Comparison of ENCODE assay signal across 19 cellular contexts in the genomic region with DNA sequence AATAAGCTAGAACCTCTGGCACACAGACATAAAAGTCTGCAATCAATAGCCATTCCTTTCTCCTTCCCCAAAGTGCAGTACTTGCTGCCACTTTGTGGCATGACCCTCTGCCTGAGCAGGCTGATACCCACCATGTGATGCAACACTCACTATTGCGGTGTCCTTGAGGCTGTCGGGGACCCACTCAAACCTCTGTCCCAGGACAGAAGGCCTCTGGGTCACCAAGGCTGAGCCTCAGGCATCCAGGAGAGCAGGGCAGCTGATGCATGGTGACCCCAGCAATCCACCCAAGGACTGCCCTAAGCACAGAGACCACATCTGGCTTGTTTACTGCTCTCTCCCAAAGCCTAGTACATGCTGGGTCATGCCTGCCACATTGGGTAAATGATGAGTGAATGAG.
DNase-seq lines count a peak whose midpoint lies in the region; ATAC-seq, FAIRE-seq and TF ChIP-seq lines count a peak whose summit lies in the region.
"Had no signal": no experiment of that assay in that cellular context is flagged by ENCODE, and none has a peak within 500 bp of the region (broad histone marks: within the 10 kb centered on the region; RNA-seq: fewer than 3 reads in every experiment).

No MANE protein-coding gene starts in this region.

- no peak overlapping the region for H3K4me3 Mint-ChIP-seq in stimulated activated memory B cell treated with anti-CD40 and anti-IgM and Interleukin-4, amounts not matched to agents 10 μg/mL and 1 μg/mL and 100 μg/mL, for 72 hours

- intact Hi-C loops in left ventricle myocardium inferior (cut with micrococcal nuclease) (no loop called here), Right ventricle myocardium superior (cut with DNase I) (no loop called here), colonic mucosa (cut with DNase I) (no loop called here), vagina (cut with DNase I) (no loop called here), kidney (cut with DNase I) (no loop called here)

- H3K9me3 Mint-ChIP-seq in stimulated activated memory B cell treated with anti-CD40 and anti-IgM and Interleukin-4, amounts not matched to agents 10 μg/mL and 1 μg/mL and 100 μg/mL, for 72 hours = peaks cover 2% of the 10 kb centered on the region

- no peaks in the 10 kb centered on the region for H3K27me3 Mint-ChIP-seq in stimulated activated memory B cell treated with anti-CD40 and anti-IgM and Interleukin-4, amounts not matched to agents 10 μg/mL and 1 μg/mL and 100 μg/mL, for 72 hours

- H3K9ac ChIP-seq in colonic mucosa (ENCODE audit: low read depth in 2 of 2, low read length in 2 of 2) (no peak overlapping the region), kidney (ENCODE audit: low read length in 2 of 2) (no peak overlapping the region)

- H3K9me3 ChIP-seq in left ventricle myocardium inferior (replicated peaks) (peaks cover 6% of the 10 kb centered on the region), colonic mucosa (no peaks in the 10 kb centered on the region), vagina (no peaks in the 10 kb centered on the region), kidney (ENCODE audit: control insufficient read depth in 1 of 2, low read length in 2 of 2) (no peaks in the 10 kb centered on the region)
- H3K9me3 ChIP-seq: Peyer's patch had no signal

- no peak for ATAC-seq in Right ventricle myocardium superior (ENCODE audit: poor library complexity)
- no peak for ATAC-seq in stimulated activated memory B cell treated with anti-CD40 and anti-IgM and Interleukin-4, amounts not matched to agents 10 μg/mL and 1 μg/mL and 100 μg/mL, for 72 hours
- ATAC-seq: GM12878, HCT116, K562 had no signal

- peaks cover 12% of the 10 kb centered on the region for H3K36me3 Mint-ChIP-seq in stimulated activated memory B cell treated with anti-CD40 and anti-IgM and Interleukin-4, amounts not matched to agents 10 μg/mL and 1 μg/mL and 100 μg/mL, for 72 hours

- TF ChIP-seq POLR2A in vagina (IDR thresholded peaks at IDR 0.05) = no peak

- H3K27me3 ChIP-seq in left ventricle myocardium inferior (ENCODE audit: low read depth) (no peaks in the 10 kb centered on the region), colonic mucosa (no peaks in the 10 kb centered on the region), vagina (no peaks in the 10 kb centered on the region)
- H3K27me3 ChIP-seq: Peyer's patch had no signal

- no peak for FAIRE-seq in kidney (lab: Jason Lieb, UNC)
- FAIRE-seq: GM12878, K562 had no signal

- no peak overlapping the region for H3K27ac Mint-ChIP-seq in stimulated activated memory B cell treated with anti-CD40 and anti-IgM and Interleukin-4, amounts not matched to agents 10 μg/mL and 1 μg/mL and 100 μg/mL, for 72 hours

- H3K4me3 ChIP-seq in left ventricle myocardium inferior (no peak overlapping the region), colonic mucosa (no peak overlapping the region), vagina (no peak overlapping the region), kidney (ENCODE audit: low read length in 2 of 2) (no peak overlapping the region)
- H3K4me3 ChIP-seq: GM12878, K562, Peyer's patch had no signal

- TF ChIP-seq CTCF in left ventricle myocardium inferior (IDR thresholded peaks at IDR 0.05; ENCODE audit: borderline replicate concordance) (no peak), colonic mucosa (IDR thresholded peaks at IDR 0.05) (no peak), vagina (IDR thresholded peaks at IDR 0.05) (no peak), kidney (IDR thresholded peaks at IDR 0.05; ENCODE audit: borderline replicate concordance, extremely low read depth, insufficient read depth) (no peak)

- H3K27ac ChIP-seq in left ventricle myocardium inferior (replicated peaks) (peak overlapping the region; percentile 53), colonic mucosa (no peak overlapping the region), vagina (no peak overlapping the region), kidney (ENCODE audit: low read depth in 2 of 2, low read length in 2 of 2) (no peak overlapping the region)
- H3K27ac ChIP-seq: C4-2B, Peyer's patch had no signal

- DNase-seq in left ventricle myocardium inferior (no peak), Right ventricle myocardium superior (no peak), colonic mucosa (peak; percentile 6), mesenteric fat pad (ENCODE audit: low spot score) (peak; percentile 62), vagina (ENCODE audit: extremely low spot score in 2 of 2) (peak; percentile 19 to 54), kidney (no peak)
- DNase-seq: DMS 273 treated with DMSO at 0.1 percent for 48 hours, GDM1, NCI-H1092 treated with DMSO at 0.1 percent for 48 hours, NCI-H1694, NCI-H226, NCI-H524 treated with DMSO at 0.1 percent for 48 hours, Peyer's patch, SHP77 had no signal

- H3K4me1 ChIP-seq in left ventricle myocardium inferior = peaks cover 75% of the 10 kb centered on the region
- H3K4me1 ChIP-seq in colonic mucosa = no peaks in the 10 kb centered on the region
- H3K4me1 ChIP-seq in vagina = no peaks in the 10 kb centered on the region
- H3K4me1 ChIP-seq in kidney (ENCODE audit: control insufficient read depth in 1 of 2, insufficient read depth in 1 of 2, low read depth in 1 of 2, low read length in 2 of 2) = no peaks in the 10 kb centered on the region

- H3K36me3 ChIP-seq in left ventricle myocardium inferior = no peaks in the 10 kb centered on the region
- H3K36me3 ChIP-seq in colonic mucosa = no peaks in the 10 kb centered on the region
- no peaks in the 10 kb centered on the region for H3K36me3 ChIP-seq in vagina
- no peaks in the 10 kb centered on the region for H3K36me3 ChIP-seq in kidney (ENCODE audit: control insufficient read depth in 1 of 2, insufficient read depth in 2 of 2, low read length in 2 of 2)
- H3K36me3 ChIP-seq: Peyer's patch had no signal

- H3K4me1 Mint-ChIP-seq in stimulated activated memory B cell treated with anti-CD40 and anti-IgM and Interleukin-4, amounts not matched to agents 10 μg/mL and 1 μg/mL and 100 μg/mL, for 72 hours = peaks cover 39% of the 10 kb centered on the region

Comparison
In these comparisons a context has a peak if more than half of its experiments do, and no peak if none do; other contexts are left out.
1. DNase-seq: peak in colonic mucosa (single experiment), mesenteric fat pad (single experiment) and vagina (2 of 2); none in left ventricle myocardium inferior (single experiment), Right ventricle myocardium superior (single experiment) and kidney (single experiment).